ENCODE assay signal across 1 cellular context in the genomic region with DNA sequence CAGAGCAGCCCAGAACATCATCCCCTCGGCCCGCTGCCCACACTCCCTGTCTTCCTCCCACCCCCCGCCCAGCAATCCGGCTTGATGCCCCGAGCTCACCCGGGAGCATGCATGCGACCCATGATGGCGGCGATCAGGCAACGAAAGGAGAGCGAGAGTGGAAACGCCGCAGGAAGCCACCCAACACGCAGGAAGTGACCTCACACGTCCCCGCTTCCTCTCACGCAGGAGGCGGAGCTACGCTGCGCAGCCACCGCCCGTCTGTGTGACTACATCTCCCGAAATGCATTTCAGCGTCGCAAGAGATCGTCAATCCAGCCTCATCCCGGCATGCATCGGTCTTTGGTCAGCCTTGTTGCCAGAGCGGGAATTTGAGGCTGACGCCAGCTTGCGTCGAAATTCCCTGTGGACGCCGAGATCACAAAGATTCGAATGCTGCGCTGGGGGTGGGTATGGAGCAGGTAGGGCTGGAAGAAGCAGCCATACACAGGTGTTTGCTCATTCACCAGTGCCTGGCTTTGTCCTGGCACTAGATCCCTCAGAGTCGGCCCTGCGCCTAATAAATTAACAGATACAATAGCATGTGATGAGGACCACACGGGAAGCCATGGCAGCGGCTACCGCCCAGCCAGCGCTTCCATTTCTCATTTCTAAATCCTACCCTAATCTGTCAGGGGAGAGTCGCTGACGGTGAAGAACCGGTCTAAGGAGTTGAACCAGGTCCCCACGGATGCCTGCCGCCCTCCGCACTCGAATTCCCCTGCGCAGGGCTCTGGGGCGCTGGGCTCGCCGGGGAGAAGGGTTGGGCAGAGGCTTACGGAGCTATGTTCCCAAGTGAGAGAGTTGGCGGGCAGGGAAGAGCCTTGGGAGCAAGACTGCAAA.
TF ChIP-seq lines count a peak whose summit lies in the region.

A gene (minus strand): TSS at position 148 of the 882 bp plus-strand sequence. CDS start 26 bp downstream, at position 122.

TF ChIP-seq in GM23338, 12 proteins besides CTCF, POLR2A, EP300 and RAD21:
- TF ChIP-seq CREB1 (CRISPR knock-in tag; IDR thresholded peaks at IDR 0.05; ENCODE audit: low read depth) (peak; percentile 96), JUNB (IDR thresholded peaks at IDR 0.05; ENCODE audit: unreplicated experiment) (no peak), ZNF331 (CRISPR knock-in tag; IDR thresholded peaks at IDR 0.05; ENCODE audit: low read depth) (no peak), NANOG (IDR thresholded peaks at IDR 0.05; ENCODE audit: borderline replicate concordance) (no peak), STAT1 (IDR thresholded peaks at IDR 0.05; ENCODE audit: unreplicated experiment) (no peak), EZH2phosphoT487 (IDR thresholded peaks at IDR 0.05; ENCODE audit: unreplicated experiment) (no peak), EZH2 (IDR thresholded peaks at IDR 0.05; ENCODE audit: low read depth, unreplicated experiment) (no peak), ZNF114 (CRISPR knock-in tag; IDR thresholded peaks at IDR 0.05) (no peak), POLR2AphosphoS5 (IDR thresholded peaks at IDR 0.05; ENCODE audit: low read depth) (peak; percentile 98)
- TF ChIP-seq, protein P1, sequence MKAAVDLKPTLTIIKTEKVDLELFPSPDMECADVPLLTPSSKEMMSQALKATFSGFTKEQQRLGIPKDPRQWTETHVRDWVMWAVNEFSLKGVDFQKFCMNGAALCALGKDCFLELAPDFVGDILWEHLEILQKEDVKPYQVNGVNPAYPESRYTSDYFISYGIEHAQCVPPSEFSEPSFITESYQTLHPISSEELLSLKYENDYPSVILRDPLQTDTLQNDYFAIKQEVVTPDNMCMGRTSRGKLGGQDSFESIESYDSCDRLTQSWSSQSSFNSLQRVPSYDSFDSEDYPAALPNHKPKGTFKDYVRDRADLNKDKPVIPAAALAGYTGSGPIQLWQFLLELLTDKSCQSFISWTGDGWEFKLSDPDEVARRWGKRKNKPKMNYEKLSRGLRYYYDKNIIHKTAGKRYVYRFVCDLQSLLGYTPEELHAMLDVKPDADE (IDR thresholded peaks at IDR 0.05) = peak; percentile 99
- TF ChIP-seq, protein P2, sequence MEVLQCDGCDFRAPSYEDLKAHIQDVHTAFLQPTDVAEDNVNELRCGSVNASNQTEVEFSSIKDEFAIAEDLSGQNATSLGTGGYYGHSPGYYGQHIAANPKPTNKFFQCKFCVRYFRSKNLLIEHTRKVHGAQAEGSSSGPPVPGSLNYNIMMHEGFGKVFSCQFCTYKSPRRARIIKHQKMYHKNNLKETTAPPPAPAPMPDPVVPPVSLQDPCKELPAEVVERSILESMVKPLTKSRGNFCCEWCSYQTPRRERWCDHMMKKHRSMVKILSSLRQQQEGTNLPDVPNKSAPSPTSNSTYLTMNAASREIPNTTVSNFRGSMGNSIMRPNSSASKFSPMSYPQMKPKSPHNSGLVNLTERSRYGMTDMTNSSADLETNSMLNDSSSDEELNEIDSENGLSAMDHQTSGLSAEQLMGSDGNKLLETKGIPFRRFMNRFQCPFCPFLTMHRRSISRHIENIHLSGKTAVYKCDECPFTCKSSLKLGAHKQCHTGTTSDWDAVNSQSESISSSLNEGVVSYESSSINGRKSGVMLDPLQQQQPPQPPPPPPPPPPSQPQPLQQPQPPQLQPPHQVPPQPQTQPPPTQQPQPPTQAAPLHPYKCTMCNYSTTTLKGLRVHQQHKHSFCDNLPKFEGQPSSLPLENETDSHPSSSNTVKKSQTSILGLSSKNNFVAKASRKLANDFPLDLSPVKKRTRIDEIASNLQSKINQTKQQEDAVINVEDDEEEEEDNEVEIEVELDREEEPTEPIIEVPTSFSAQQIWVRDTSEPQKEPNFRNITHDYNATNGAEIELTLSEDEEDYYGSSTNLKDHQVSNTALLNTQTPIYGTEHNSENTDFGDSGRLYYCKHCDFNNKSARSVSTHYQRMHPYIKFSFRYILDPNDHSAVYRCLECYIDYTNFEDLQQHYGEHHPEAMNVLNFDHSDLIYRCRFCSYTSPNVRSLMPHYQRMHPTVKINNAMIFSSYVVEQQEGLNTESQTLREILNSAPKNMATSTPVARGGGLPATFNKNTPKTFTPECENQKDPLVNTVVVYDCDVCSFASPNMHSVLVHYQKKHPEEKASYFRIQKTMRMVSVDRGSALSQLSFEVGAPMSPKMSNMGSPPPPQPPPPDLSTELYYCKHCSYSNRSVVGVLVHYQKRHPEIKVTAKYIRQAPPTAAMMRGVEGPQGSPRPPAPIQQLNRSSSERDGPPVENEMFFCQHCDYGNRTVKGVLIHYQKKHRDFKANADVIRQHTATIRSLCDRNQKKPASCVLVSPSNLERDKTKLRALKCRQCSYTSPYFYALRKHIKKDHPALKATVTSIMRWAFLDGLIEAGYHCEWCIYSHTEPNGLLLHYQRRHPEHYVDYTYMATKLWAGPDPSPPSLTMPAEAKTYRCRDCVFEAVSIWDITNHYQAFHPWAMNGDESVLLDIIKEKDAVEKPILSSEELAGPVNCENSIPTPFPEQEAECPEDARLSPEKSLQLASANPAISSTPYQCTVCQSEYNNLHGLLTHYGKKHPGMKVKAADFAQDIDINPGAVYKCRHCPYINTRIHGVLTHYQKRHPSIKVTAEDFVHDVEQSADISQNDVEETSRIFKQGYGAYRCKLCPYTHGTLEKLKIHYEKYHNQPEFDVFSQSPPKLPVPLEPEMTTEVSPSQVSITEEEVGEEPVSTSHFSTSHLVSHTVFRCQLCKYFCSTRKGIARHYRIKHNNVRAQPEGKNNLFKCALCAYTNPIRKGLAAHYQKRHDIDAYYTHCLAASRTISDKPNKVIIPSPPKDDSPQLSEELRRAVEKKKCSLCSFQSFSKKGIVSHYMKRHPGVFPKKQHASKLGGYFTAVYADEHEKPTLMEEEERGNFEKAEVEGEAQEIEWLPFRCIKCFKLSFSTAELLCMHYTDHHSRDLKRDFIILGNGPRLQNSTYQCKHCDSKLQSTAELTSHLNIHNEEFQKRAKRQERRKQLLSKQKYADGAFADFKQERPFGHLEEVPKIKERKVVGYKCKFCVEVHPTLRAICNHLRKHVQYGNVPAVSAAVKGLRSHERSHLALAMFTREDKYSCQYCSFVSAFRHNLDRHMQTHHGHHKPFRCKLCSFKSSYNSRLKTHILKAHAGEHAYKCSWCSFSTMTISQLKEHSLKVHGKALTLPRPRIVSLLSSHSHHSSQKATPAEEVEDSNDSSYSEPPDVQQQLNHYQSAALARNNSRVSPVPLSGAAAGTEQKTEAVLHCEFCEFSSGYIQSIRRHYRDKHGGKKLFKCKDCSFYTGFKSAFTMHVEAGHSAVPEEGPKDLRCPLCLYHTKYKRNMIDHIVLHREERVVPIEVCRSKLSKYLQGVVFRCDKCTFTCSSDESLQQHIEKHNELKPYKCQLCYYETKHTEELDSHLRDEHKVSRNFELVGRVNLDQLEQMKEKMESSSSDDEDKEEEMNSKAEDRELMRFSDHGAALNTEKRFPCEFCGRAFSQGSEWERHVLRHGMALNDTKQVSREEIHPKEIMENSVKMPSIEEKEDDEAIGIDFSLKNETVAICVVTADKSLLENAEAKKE (CRISPR knock-in tag; IDR thresholded peaks at IDR 0.05) = no peak
- TF ChIP-seq, protein P3, sequence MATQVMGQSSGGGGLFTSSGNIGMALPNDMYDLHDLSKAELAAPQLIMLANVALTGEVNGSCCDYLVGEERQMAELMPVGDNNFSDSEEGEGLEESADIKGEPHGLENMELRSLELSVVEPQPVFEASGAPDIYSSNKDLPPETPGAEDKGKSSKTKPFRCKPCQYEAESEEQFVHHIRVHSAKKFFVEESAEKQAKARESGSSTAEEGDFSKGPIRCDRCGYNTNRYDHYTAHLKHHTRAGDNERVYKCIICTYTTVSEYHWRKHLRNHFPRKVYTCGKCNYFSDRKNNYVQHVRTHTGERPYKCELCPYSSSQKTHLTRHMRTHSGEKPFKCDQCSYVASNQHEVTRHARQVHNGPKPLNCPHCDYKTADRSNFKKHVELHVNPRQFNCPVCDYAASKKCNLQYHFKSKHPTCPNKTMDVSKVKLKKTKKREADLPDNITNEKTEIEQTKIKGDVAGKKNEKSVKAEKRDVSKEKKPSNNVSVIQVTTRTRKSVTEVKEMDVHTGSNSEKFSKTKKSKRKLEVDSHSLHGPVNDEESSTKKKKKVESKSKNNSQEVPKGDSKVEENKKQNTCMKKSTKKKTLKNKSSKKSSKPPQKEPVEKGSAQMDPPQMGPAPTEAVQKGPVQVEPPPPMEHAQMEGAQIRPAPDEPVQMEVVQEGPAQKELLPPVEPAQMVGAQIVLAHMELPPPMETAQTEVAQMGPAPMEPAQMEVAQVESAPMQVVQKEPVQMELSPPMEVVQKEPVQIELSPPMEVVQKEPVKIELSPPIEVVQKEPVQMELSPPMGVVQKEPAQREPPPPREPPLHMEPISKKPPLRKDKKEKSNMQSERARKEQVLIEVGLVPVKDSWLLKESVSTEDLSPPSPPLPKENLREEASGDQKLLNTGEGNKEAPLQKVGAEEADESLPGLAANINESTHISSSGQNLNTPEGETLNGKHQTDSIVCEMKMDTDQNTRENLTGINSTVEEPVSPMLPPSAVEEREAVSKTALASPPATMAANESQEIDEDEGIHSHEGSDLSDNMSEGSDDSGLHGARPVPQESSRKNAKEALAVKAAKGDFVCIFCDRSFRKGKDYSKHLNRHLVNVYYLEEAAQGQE (IDR thresholded peaks at IDR 0.05; ENCODE audit: unreplicated experiment) = no peak
